Comparison of ENCODE assay signal across 15 cellular contexts in genomic region chr1:150192012-150192411, GRCh38. TPM values are rescaled to one million over a fixed set of nuclear protein-coding genes. Genes with fewer than 3 reads are reported as not detected.
DNase-seq lines count a peak whose midpoint lies in the region; ATAC-seq and TF ChIP-seq lines count a peak whose summit lies in the region.
"Had no signal": no experiment of that assay in that cellular context is flagged by ENCODE, and none has a peak within 500 bp of the region (broad histone marks: within the 10 kb centered on the region; RNA-seq: fewer than 3 reads in every experiment).

No MANE protein-coding gene starts in this region.

- peak; percentile 65 to 66 for ATAC-seq in right cardiac atrium
- no peak for ATAC-seq in HG03378 (IDR thresholded peaks at IDR 0.05; ENCODE audit: unreplicated experiment)
- ATAC-seq in HG03139 (IDR thresholded peaks at IDR 0.05; ENCODE audit: unreplicated experiment), result no peak
- ATAC-seq: stimulated activated naive CD8-positive, alpha-beta T cell treated with anti-CD3 and anti-CD28 coated beads, Interleukin-15, amount 100 ng/mL, for 72 hours; T-cell had no signal

- TF ChIP-seq CTCF in type B pancreatic cell (conservative IDR thresholded peaks at IDR 0.05), result no peak

- intact Hi-C loops in right cardiac atrium (cut with DNase I), result no loop called here

- H3K27me3 Mint-ChIP-seq in type B pancreatic cell, result no peaks in the 10 kb centered on the region
- H3K27me3 Mint-ChIP-seq: stimulated activated naive CD8-positive, alpha-beta T cell treated with anti-CD3 and anti-CD28 coated beads, Interleukin-15, amount 100 ng/mL, for 72 hours had no signal

- DNase-seq in HS-5 (ENCODE audit: low read depth) (peak; percentile 83), amniotic stem cell (lab: John Stamatoyannopoulos, UW) (peak; percentile 49), right cardiac atrium (no peak), type B pancreatic cell (ENCODE audit: extremely low spot score, unreplicated experiment) (no peak), NCI-H1436 treated with DMSO at 0.1 percent for 48 hours (lab: John Stamatoyannopoulos, UW) (no peak)
- DNase-seq: activated CD4-positive, alpha-beta T cell treated with anti-CD3 and anti-CD28 coated beads for 48 hours; NCI-H1105; NCI-H774; stimulated activated CD4-positive, alpha-beta T cell treated with anti-CD3 and anti-CD28 coated beads, Interleukin-4, amount 100 ng/mL, for 1 hour; stimulated activated naive CD8-positive, alpha-beta T cell treated with anti-CD3 and anti-CD28 coated beads, Interleukin-15, amount 100 ng/mL, for 72 hours; T-cell had no signal

- H3K4me1 Mint-ChIP-seq in type B pancreatic cell (ENCODE audit: unreplicated experiment), result peaks cover 6% of the 10 kb centered on the region

- H3K9me3 ChIP-seq in right cardiac atrium (ENCODE audit: control insufficient read depth, low read length), result peaks cover 3% of the 10 kb centered on the region
- H3K9me3 ChIP-seq: neutrophil had no signal

- no peaks in the 10 kb centered on the region for H3K9me3 Mint-ChIP-seq in type B pancreatic cell
- H3K9me3 Mint-ChIP-seq: stimulated activated naive CD8-positive, alpha-beta T cell treated with anti-CD3 and anti-CD28 coated beads, Interleukin-15, amount 100 ng/mL, for 72 hours; T-cell had no signal

- 34% methylated on average over 2 of the region's 2 CpGs for WGBS in right cardiac atrium

- no peak overlapping the region for H3K4me3 Mint-ChIP-seq in type B pancreatic cell
- H3K4me3 Mint-ChIP-seq: stimulated activated naive CD8-positive, alpha-beta T cell treated with anti-CD3 and anti-CD28 coated beads, Interleukin-15, amount 100 ng/mL, for 72 hours; T-cell had no signal

- peak overlapping the region; percentile 67 for H3K27ac ChIP-seq in right cardiac atrium (ENCODE audit: low read length)
- H3K27ac ChIP-seq: HL-60, neutrophil had no signal

- H3K4me1 ChIP-seq in right cardiac atrium (ENCODE audit: control insufficient read depth, insufficient read depth, low read length), result no peaks in the 10 kb centered on the region

- no peak overlapping the region for H3K4me3 ChIP-seq in right cardiac atrium (ENCODE audit: low read length)

- no peaks in the 10 kb centered on the region for H3K36me3 Mint-ChIP-seq in type B pancreatic cell
- H3K36me3 Mint-ChIP-seq: T-cell had no signal

- H3K27ac Mint-ChIP-seq in type B pancreatic cell, result peak overlapping the region; percentile 48
- H3K27ac Mint-ChIP-seq: stimulated activated naive CD8-positive, alpha-beta T cell treated with anti-CD3 and anti-CD28 coated beads, Interleukin-15, amount 100 ng/mL, for 72 hours; T-cell had no signal

- no peaks in the 10 kb centered on the region for H3K27me3 ChIP-seq in right cardiac atrium (ENCODE audit: control insufficient read depth, insufficient read depth)
- H3K27me3 ChIP-seq: neutrophil had no signal

RNA-seq across cellular contexts. Expression of gene PLEKHO1, which starts 42.3 kb away (rescaled TPM):
- total RNA-seq in right cardiac atrium, result 10 to 100 TPM; 28.9 to 51.4 (median 34.4) TPM
- polyA plus RNA-seq in right cardiac atrium, result 73.2 TPM
- 27.1 and 72.0 TPM in 2 replicates for total RNA-seq in type B pancreatic cell (ENCODE audit: low replicate concordance)

RNA-seq across cellular contexts. Expression of gene ANP32E, which starts 43.9 kb away (rescaled TPM):
- total RNA-seq in right cardiac atrium (10 to 100 TPM; 27.7 to 36.3 (median 29.7) TPM), type B pancreatic cell (ENCODE audit: low replicate concordance) (26.8 and 71.9 TPM in 2 replicates)
- polyA plus RNA-seq in right cardiac atrium, result 23.7 TPM

Comparison
In these comparisons a context has a peak if more than half of its experiments do, and no peak if none do; other contexts are left out.
1. DNase-seq: peak in HS-5 (single experiment) and amniotic stem cell (single experiment); none in right cardiac atrium (0 of 3), type B pancreatic cell (single experiment) and NCI-H1436 treated with DMSO at 0.1 percent for 48 hours (single experiment).
2. ATAC-seq: peak in right cardiac atrium (2 of 2); none in HG03378 (single experiment) and HG03139 (single experiment).